In genomic region chr2:102841107-102841840, GRCh38 we compare ENCODE assay signal across 8 cellular contexts.
A peak's percentile ranks its signal among the peaks of the same experiment; 100 is the strongest.
DNase-seq lines count a peak whose midpoint lies in the region; ATAC-seq and TF ChIP-seq lines count a peak whose summit lies in the region.

No MANE protein-coding gene starts in this region.

- H3K27ac Mint-ChIP-seq in CD14-positive monocyte = no peak overlapping the region

- no peak overlapping the region for H3K4me3 Mint-ChIP-seq in CD14-positive monocyte

- peak; percentile 66 for ATAC-seq in GM18858 (IDR thresholded peaks at IDR 0.05; ENCODE audit: unreplicated experiment)
- ATAC-seq in HG03280 (IDR thresholded peaks at IDR 0.05; ENCODE audit: unreplicated experiment) = peak; percentile 65

- no peaks in the 10 kb centered on the region for H3K36me3 Mint-ChIP-seq in CD14-positive monocyte

- peaks cover 16% of the 10 kb centered on the region for H3K4me1 Mint-ChIP-seq in CD14-positive monocyte

- intact Hi-C loops in CD14-positive monocyte (cut with micrococcal nuclease) = no loop called here

- peak; percentile 61 for TF ChIP-seq CTCF in CD14-positive monocyte (IDR thresholded peaks at IDR 0.05)

- H3K9me3 Mint-ChIP-seq in CD14-positive monocyte = peaks cover 0 to 1% (median 0%) of the 10 kb centered on the region in 7 donors

- H3K27me3 Mint-ChIP-seq in CD14-positive monocyte (ENCODE audit: low read depth in 3 of 3) = peaks cover 0 to 3% (median 1%) of the 10 kb centered on the region in 3 donors

- DNase-seq in CD14-positive monocyte (ENCODE audit: low spot score) (no peak), NCI-H82 (lab: John Stamatoyannopoulos, UW) (peak; percentile 78), astrocyte of the hippocampus (ENCODE audit: low read depth, low spot score) (peak; percentile 80), iPS-NIHi11 (ENCODE audit: low spot score) (peak; percentile 69)
- DNase-seq in stimulated activated CD4-positive, alpha-beta T cell treated with anti-CD3 and anti-CD28 coated beads, Interleukin-15, amount 100 ng/mL, for 24 hours = peak; percentile 52
- no peak for DNase-seq in activated CD4-positive, CD25-positive, alpha-beta regulatory T cell treated with anti-CD3 and anti-CD28 coated beads, Interleukin-2, amount 50 U/mL, for 72 hours

Comparison
In these comparisons a context has a peak if more than half of its experiments do, and no peak if none do; other contexts are left out.
1. DNase-seq: peak in NCI-H82 (single experiment), astrocyte of the hippocampus (single experiment), iPS-NIHi11 (single experiment) and stimulated activated CD4-positive, alpha-beta T cell treated with anti-CD3 and anti-CD28 coated beads, Interleukin-15, amount 100 ng/mL, for 24 hours (single experiment); none in CD14-positive monocyte (single experiment) and activated CD4-positive, CD25-positive, alpha-beta regulatory T cell treated with anti-CD3 and anti-CD28 coated beads, Interleukin-2, amount 50 U/mL, for 72 hours (single experiment).